ENCODE assay signal across 13 cellular contexts in genomic region chr4:120064887-120065286, GRCh38. TPM values are rescaled to one million over a fixed set of nuclear protein-coding genes. Genes with fewer than 3 reads are reported as not detected.
DNase-seq lines count a peak whose midpoint lies in the region; ATAC-seq and TF ChIP-seq lines count a peak whose summit lies in the region.
"Had no signal": no experiment of that assay in that cellular context is flagged by ENCODE, and none has a peak within 500 bp of the region (broad histone marks: within the 10 kb centered on the region; RNA-seq: fewer than 3 reads in every experiment).

No MANE protein-coding gene starts in this region.

- peak overlapping the region; percentile 94 for H3K4me3 ChIP-seq in NB4 (ENCODE audit: low read depth, low read length)
- H3K4me3 ChIP-seq in smooth muscle cell, result peak overlapping the region; percentile 68
- H3K4me3 ChIP-seq: thoracic aorta had no signal

- no peaks in the 10 kb centered on the region for H3K9me3 Mint-ChIP-seq in activated naive CD4-positive, alpha-beta T cell treated with anti-CD3 and anti-CD28 coated beads for 36 hours
- H3K9me3 Mint-ChIP-seq in activated naive CD4-positive, alpha-beta T cell treated with anti-CD3 and anti-CD28 coated beads, Interleukin-2, amount 50 U/mL, for 72 hours, result no peaks in the 10 kb centered on the region
- peaks cover 0 to 3% (median 0%) of the 10 kb centered on the region in 5 experiments for H3K9me3 Mint-ChIP-seq in brain

- H3F3A ChIP-seq in smooth muscle cell (ENCODE audit: low read depth), result no peaks in the 10 kb centered on the region

- CTCF ChIA-PET in activated naive CD4-positive, alpha-beta T cell treated with anti-CD3 and anti-CD28 coated beads for 36 hours (lab: Charles Lee), result interaction anchor here (1.3 kb wide), 1 partner anchor 14 kb away, joined by 4 read pairs; no protein-coding TSS in a partner anchor

- WGBS in smooth muscle cell (ENCODE audit: low lambda C conversion rate), result 64% methylated on average over 5 of the region's 5 CpGs

- H3K27me3 ChIP-seq in smooth muscle cell (ENCODE audit: low read depth), result no peaks in the 10 kb centered on the region

- no peaks in the 10 kb centered on the region for H4K20me1 ChIP-seq in smooth muscle cell (ENCODE audit: low read depth)

- no peaks in the 10 kb centered on the region for H3K9me3 ChIP-seq in smooth muscle cell (replicated peaks; ENCODE audit: low read depth)
- H3K9me3 ChIP-seq: thoracic aorta had no signal

- intact Hi-C loops in activated naive CD4-positive, alpha-beta T cell treated with anti-CD3 and anti-CD28 coated beads for 36 hours (cut with micrococcal nuclease), result no loop called here

- H3K4me3 Mint-ChIP-seq in activated naive CD4-positive, alpha-beta T cell treated with anti-CD3 and anti-CD28 coated beads for 36 hours, result peak overlapping the region; percentile 8
- peak overlapping the region; percentile 78 to 99 (median 95) for H3K4me3 Mint-ChIP-seq in brain

- peaks cover 35% of the 10 kb centered on the region for H3K79me2 ChIP-seq in smooth muscle cell (ENCODE audit: low read depth)

- H3K27ac Mint-ChIP-seq in activated naive CD4-positive, alpha-beta T cell treated with anti-CD3 and anti-CD28 coated beads for 36 hours, result peak overlapping the region; percentile 41
- H3K27ac Mint-ChIP-seq in activated naive CD4-positive, alpha-beta T cell treated with anti-CD3 and anti-CD28 coated beads, Interleukin-2, amount 50 U/mL, for 72 hours, result peak overlapping the region in 1 of 2 donors; percentile 86
- peak overlapping the region in 2 of 5 experiments; percentile 55 for H3K27ac Mint-ChIP-seq in brain

- H3K36me3 Mint-ChIP-seq in activated naive CD4-positive, alpha-beta T cell treated with anti-CD3 and anti-CD28 coated beads for 36 hours (ENCODE audit: low read depth), result peaks cover 42% of the 10 kb centered on the region
- peaks cover 48 to 61% of the 10 kb centered on the region in 2 donors for H3K36me3 Mint-ChIP-seq in activated naive CD4-positive, alpha-beta T cell treated with anti-CD3 and anti-CD28 coated beads, Interleukin-2, amount 50 U/mL, for 72 hours
- peaks cover 4% of the 10 kb centered on the region for H3K36me3 Mint-ChIP-seq in brain

- H2AFZ ChIP-seq in smooth muscle cell (ENCODE audit: low read depth), result no peak overlapping the region

- H3K27me3 Mint-ChIP-seq in activated naive CD4-positive, alpha-beta T cell treated with anti-CD3 and anti-CD28 coated beads for 36 hours (ENCODE audit: low read depth), result no peaks in the 10 kb centered on the region
- H3K27me3 Mint-ChIP-seq in brain, result peaks cover 6% of the 10 kb centered on the region

- peaks cover 16% of the 10 kb centered on the region for H3K4me1 ChIP-seq in smooth muscle cell (ENCODE audit: low read depth)

- no peak overlapping the region for H3K27ac ChIP-seq in smooth muscle cell (ENCODE audit: low read depth)
- H3K27ac ChIP-seq: thoracic aorta had no signal

- H3K9ac ChIP-seq in smooth muscle cell (ENCODE audit: low read depth), result no peak overlapping the region

- peak overlapping the region; percentile 89 for H3K4me2 ChIP-seq in smooth muscle cell

- H3K36me3 ChIP-seq in smooth muscle cell (ENCODE audit: low read depth), result no peaks in the 10 kb centered on the region
- H3K36me3 ChIP-seq: thoracic aorta had no signal

- TF ChIP-seq CTCF in NB4 (IDR thresholded peaks at IDR 0.05; ENCODE audit: low read depth, low read length), result no peak
- no peak for TF ChIP-seq CTCF in brain (conservative IDR thresholded peaks at IDR 0.05)
- TF ChIP-seq CTCF in smooth muscle cell (IDR thresholded peaks at IDR 0.05; ENCODE audit: borderline replicate concordance, insufficient read depth, poor library complexity, severe bottlenecking), result no peak

- no peak for TF ChIP-seq POLR2A in NB4 (IDR thresholded peaks at IDR 0.05; ENCODE audit: extremely low read depth, insufficient read length)

- DNase-seq in activated naive CD4-positive, alpha-beta T cell treated with anti-CD3 and anti-CD28 coated beads for 36 hours, result no peak
- no peak for DNase-seq in activated naive CD4-positive, alpha-beta T cell treated with anti-CD3 and anti-CD28 coated beads, Interleukin-2, amount 50 U/mL, for 72 hours (ENCODE audit: low spot score in 2 of 2)
- DNase-seq in NB4 (ENCODE audit: low read depth) (no peak), smooth muscle cell (lab: John Stamatoyannopoulos, UW; ENCODE audit: unreplicated experiment) (no peak), NCI-H1048 (lab: John Stamatoyannopoulos, UW) (no peak), anterior cingulate cortex (lab: John Stamatoyannopoulos, UW) (no peak)
- DNase-seq: AML-193, kidney glomerular epithelial cell, NCI-H187 treated with DMSO at 0.1 percent for 48 hours, RPMI8226 had no signal

- ATAC-seq in activated naive CD4-positive, alpha-beta T cell treated with anti-CD3 and anti-CD28 coated beads, Interleukin-2, amount 50 U/mL, for 72 hours, result no peak
- ATAC-seq in HG03571 (IDR thresholded peaks at IDR 0.05; ENCODE audit: unreplicated experiment), result no peak

- peaks cover 54% of the 10 kb centered on the region for H3K4me1 Mint-ChIP-seq in activated naive CD4-positive, alpha-beta T cell treated with anti-CD3 and anti-CD28 coated beads for 36 hours (ENCODE audit: low read depth)
- peaks cover 74% of the 10 kb centered on the region for H3K4me1 Mint-ChIP-seq in brain

RNA-seq across cellular contexts. Expression of gene MAD2L1, which starts 1.8 kb away (rescaled TPM):
- total RNA-seq in activated naive CD4-positive, alpha-beta T cell treated with anti-CD3 and anti-CD28 coated beads for 36 hours, result 100 to 1,000 TPM; 116 to 127 TPM
- total RNA-seq in activated naive CD4-positive, alpha-beta T cell treated with anti-CD3 and anti-CD28 coated beads, Interleukin-2, amount 50 U/mL, for 72 hours, result 100 to 1,000 TPM in 1 of 2 donors, 10 to 100 TPM in 1; 79.7 to 103 TPM
- polyA plus RNA-seq in brain (ENCODE audit: insufficient read depth, low read depth, low replicate concordance) (11.4 TPM), smooth muscle cell (18.3 and 19.3 TPM in 2 replicates)
- 11.2 and 19.1 TPM in 2 replicates for total RNA-seq in smooth muscle cell
